17 cellular contexts compared by ENCODE assay signal in genomic region chr10:108913300-108913699, GRCh38.
DNase-seq lines count a peak whose midpoint lies in the region; ATAC-seq, FAIRE-seq and TF ChIP-seq lines count a peak whose summit lies in the region.
"Had no signal": no experiment of that assay in that cellular context is flagged by ENCODE, and none has a peak within 500 bp of the region (broad histone marks: within the 10 kb centered on the region; RNA-seq: fewer than 3 reads in every experiment).

No MANE protein-coding gene starts in this region.

- ATAC-seq in GM23338 (no peak), WTC11 (no peak), GM18520 (IDR thresholded peaks at IDR 0.05; ENCODE audit: unreplicated experiment) (no peak)

- no peaks in the 10 kb centered on the region for H3K36me3 Mint-ChIP-seq in GM23338 (ENCODE audit: low read depth)
- no peaks in the 10 kb centered on the region for H3K36me3 Mint-ChIP-seq in WTC11
- H3K36me3 Mint-ChIP-seq: CD4-positive, CD25-positive, alpha-beta regulatory T cell had no signal

- H3K4me1 Mint-ChIP-seq in GM23338 (peaks cover 6% of the 10 kb centered on the region; the same call in 2 of the 3 replicates), WTC11 (peaks cover 9% of the 10 kb centered on the region)

- no peak overlapping the region; the same call in 2 of the 3 replicates for H3K4me3 Mint-ChIP-seq in GM23338
- H3K4me3 Mint-ChIP-seq in WTC11: peak overlapping the region; percentile 35; the same call in 1 of the 2 replicates
- H3K4me3 Mint-ChIP-seq: CD4-positive, CD25-positive, alpha-beta regulatory T cell had no signal

- H3K27ac ChIP-seq in GM23338 (ENCODE audit: low read depth) (no peak overlapping the region), osteoblast (ENCODE audit: low read depth, low read length) (no peak overlapping the region)

- no peak for TF ChIP-seq POLR2A in GM12891 (IDR thresholded peaks at IDR 0.05; ENCODE audit: low read depth, low read length)

- CTCF ChIA-PET in WTC11 (lab: Charles Lee): interaction anchor here (0.6 kb wide), 1 partner anchor 416 kb away, joined by 3 read pairs; no protein-coding TSS in a partner anchor

- H3F3A ChIP-seq in GM23338 (replicated peaks; ENCODE audit: low read depth): no peaks in the 10 kb centered on the region

- TF ChIP-seq CTCF in GM23338 (conservative IDR thresholded peaks at IDR 0.05; ENCODE audit: low read depth in 2 of 2): no peak
- no peak for TF ChIP-seq CTCF in WTC11 (IDR thresholded peaks at IDR 0.05)
- no peak for TF ChIP-seq CTCF in osteoblast (IDR thresholded peaks at IDR 0.05; ENCODE audit: extremely low read depth, low read depth, low read length)

- H4K20me1 ChIP-seq in GM23338 (replicated peaks; ENCODE audit: insufficient read depth) (no peaks in the 10 kb centered on the region; the same call in 1 of the 2 replicates), osteoblast (ENCODE audit: insufficient read depth, low read length) (no peaks in the 10 kb centered on the region)

- H3K36me3 ChIP-seq in GM23338 (ENCODE audit: insufficient read depth): no peaks in the 10 kb centered on the region
- H3K36me3 ChIP-seq in osteoblast (ENCODE audit: insufficient read depth, low read length): no peaks in the 10 kb centered on the region

- peaks cover 8% of the 10 kb centered on the region for H3K27me3 Mint-ChIP-seq in GM23338 (ENCODE audit: insufficient read depth, low read depth, poor library complexity)
- peaks cover 25% of the 10 kb centered on the region for H3K27me3 Mint-ChIP-seq in WTC11 (ENCODE audit: low read depth)
- H3K27me3 Mint-ChIP-seq: CD4-positive, CD25-positive, alpha-beta regulatory T cell had no signal

- H3K27me3 ChIP-seq in GM23338 (ENCODE audit: insufficient read depth) (peaks cover 15% of the 10 kb centered on the region), osteoblast (ENCODE audit: insufficient read depth, low read length) (no peaks in the 10 kb centered on the region)

- H3K4me1 ChIP-seq in GM23338 (ENCODE audit: insufficient read depth) (no peaks in the 10 kb centered on the region; the same call in 1 of the 2 replicates), osteoblast (ENCODE audit: insufficient read depth, low read length) (no peaks in the 10 kb centered on the region)

- POLR2A ChIA-PET in WTC11 (lab: Charles Lee): no interaction called here

- no peak overlapping the region for H3K27ac Mint-ChIP-seq in GM23338
- no peak overlapping the region for H3K27ac Mint-ChIP-seq in WTC11
- H3K27ac Mint-ChIP-seq: CD4-positive, CD25-positive, alpha-beta regulatory T cell had no signal

- no peak overlapping the region for H3K4me2 ChIP-seq in GM23338
- no peak overlapping the region for H3K4me2 ChIP-seq in osteoblast (ENCODE audit: insufficient read depth, low read length)

- H3K9me3 Mint-ChIP-seq in GM23338 (no peaks in the 10 kb centered on the region), WTC11 (no peaks in the 10 kb centered on the region)

- no peak overlapping the region for H2AFZ ChIP-seq in GM23338
- no peak overlapping the region for H2AFZ ChIP-seq in osteoblast (ENCODE audit: low read length)

- no peak for FAIRE-seq in GM12891 (lab: Jason Lieb, UNC)
- FAIRE-seq: GM18507, HTR-8/SVneo had no signal

- H3K9me2 ChIP-seq in GM23338 (ENCODE audit: insufficient read depth): peaks cover 3% of the 10 kb centered on the region; the same call in 1 of the 2 replicates

- H3K9me3 ChIP-seq in osteoblast (ENCODE audit: low read depth, low read length): no peaks in the 10 kb centered on the region

- DNase-seq in GM23338 (ENCODE audit: low spot score) (peak; percentile 35), WTC11 (ENCODE audit: low spot score) (peak; percentile 10), iPS-NIHi7 (ENCODE audit: extremely low spot score) (peak; percentile 12), osteoblast (ENCODE audit: insufficient read length, low spot score, missing footprints) (peak; percentile 35), H4 (ENCODE audit: low spot score) (no peak), GM12891 (ENCODE audit: insufficient read length, low spot score) (no peak)
- no peak for DNase-seq in stimulated activated CD4-positive, alpha-beta T cell treated with anti-CD3 and anti-CD28 coated beads, Interleukin-4, amount 100 ng/mL, for 24 hours
- DNase-seq: CD4-positive, CD25-positive, alpha-beta regulatory T cell; DMS53; NCI-H1105; NCI-H1694 treated with DMSO at 0.1 percent for 48 hours; NCI-H446; NCI-H748 treated with DMSO at 0.1 percent for 48 hours; SIG-M5 had no signal

- H3K79me2 ChIP-seq in GM23338 (replicated peaks; ENCODE audit: insufficient read depth) (no peaks in the 10 kb centered on the region), osteoblast (ENCODE audit: insufficient read depth, low read length) (no peaks in the 10 kb centered on the region)

- H3K4me3 ChIP-seq in GM23338 (no peak overlapping the region), osteoblast (ENCODE audit: insufficient read depth, low read length) (no peak overlapping the region)

TF ChIP-seq in GM23338, 12 proteins besides CTCF, POLR2A, EP300 and RAD21 (continues in another document):
- TF ChIP-seq JUNB (IDR thresholded peaks at IDR 0.05; ENCODE audit: unreplicated experiment): no peak

TF ChIP-seq in WTC11, 78 proteins besides CTCF, POLR2A, EP300 and RAD21:
- TF ChIP-seq USF1 (CRISPR knock-in tag; IDR thresholded peaks at IDR 0.05) (peak; percentile 76), USF2 (CRISPR knock-in tag; IDR thresholded peaks at IDR 0.05) (peak; percentile 80), JUN (CRISPR knock-in tag; IDR thresholded peaks at IDR 0.05) (no peak)

TF ChIP-seq in GM12891, 5 proteins besides CTCF, POLR2A, EP300 and RAD21:
- TF ChIP-seq POU2F2 (IDR thresholded peaks at IDR 0.05; ENCODE audit: low read depth, low read length): no peak
- TF ChIP-seq POLR2AphosphoS5 (IDR thresholded peaks at IDR 0.05; ENCODE audit: low read depth, low read length): no peak
- no peak for TF ChIP-seq SPI1 (IDR thresholded peaks at IDR 0.05; ENCODE audit: low read depth, low read length)
- no peak for TF ChIP-seq PAX5 (IDR thresholded peaks at IDR 0.05; ENCODE audit: insufficient read depth, low read length, severe bottlenecking)
- TF ChIP-seq TAF1 (IDR thresholded peaks at IDR 0.05; ENCODE audit: low read depth, low read length): no peak

Comparison
In these comparisons a context has a peak if more than half of its experiments do, and no peak if none do; other contexts are left out.
1. DNase-seq: peak in GM23338 (single experiment), WTC11 (single experiment), iPS-NIHi7 (single experiment) and osteoblast (single experiment); none in stimulated activated CD4-positive, alpha-beta T cell treated with anti-CD3 and anti-CD28 coated beads, Interleukin-4, amount 100 ng/mL, for 24 hours (single experiment), H4 (single experiment) and GM12891 (single experiment).